In the genomic region with DNA sequence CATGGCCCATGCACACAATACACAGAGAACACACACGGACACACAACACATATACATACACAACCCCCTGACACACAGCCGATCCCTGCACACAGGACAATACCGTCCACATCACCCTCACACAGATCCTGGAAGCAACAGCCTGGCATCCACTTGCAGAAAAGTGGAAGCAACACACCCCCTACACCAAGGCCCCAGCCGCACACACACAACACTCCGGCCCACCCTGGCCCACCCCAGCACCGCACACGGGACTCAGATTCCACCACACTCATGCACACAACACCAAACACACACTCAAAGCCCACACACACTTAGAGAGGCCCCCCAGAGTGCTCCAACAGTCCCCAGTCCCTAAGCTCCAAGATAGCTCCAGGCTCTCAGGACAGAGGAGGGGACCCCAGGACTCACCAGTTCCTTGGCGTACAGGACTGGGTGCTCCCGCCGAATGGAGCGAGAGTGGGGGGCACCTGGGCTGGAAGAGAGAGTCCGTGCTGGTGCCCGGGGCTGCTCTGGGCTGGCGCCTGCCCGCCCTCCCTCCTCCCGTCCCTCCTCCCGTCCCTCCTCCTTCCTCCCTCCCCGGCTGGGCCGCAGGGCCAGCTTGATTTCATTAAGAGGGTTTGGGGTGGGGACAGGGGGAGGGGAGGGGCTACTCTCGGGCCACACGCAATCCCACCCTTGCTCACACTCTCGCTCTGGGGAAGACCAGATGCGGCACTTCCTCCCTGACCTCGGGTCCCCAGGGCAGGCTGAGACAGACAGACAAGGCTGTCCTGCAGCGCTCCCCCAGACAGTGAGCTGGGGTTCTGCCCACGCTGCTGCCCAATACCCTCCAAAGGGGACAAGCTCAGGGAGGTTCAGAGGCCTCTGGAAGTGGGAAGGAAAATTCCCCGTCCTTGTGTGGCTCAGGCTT, we compare ENCODE assay signal across 11 cellular contexts. TPM values are rescaled to one million over a fixed set of nuclear protein-coding genes. Genes with fewer than 3 reads are reported as not detected.
A peak's percentile ranks its signal among the peaks of the same experiment; 100 is the strongest.
DNase-seq lines count a peak whose midpoint lies in the region; ATAC-seq and TF ChIP-seq lines count a peak whose summit lies in the region.
"Had no signal": no experiment of that assay in that cellular context is flagged by ENCODE, and none has a peak within 500 bp of the region (broad histone marks: within the 10 kb centered on the region; RNA-seq: fewer than 3 reads in every experiment).

A gene with protein sequence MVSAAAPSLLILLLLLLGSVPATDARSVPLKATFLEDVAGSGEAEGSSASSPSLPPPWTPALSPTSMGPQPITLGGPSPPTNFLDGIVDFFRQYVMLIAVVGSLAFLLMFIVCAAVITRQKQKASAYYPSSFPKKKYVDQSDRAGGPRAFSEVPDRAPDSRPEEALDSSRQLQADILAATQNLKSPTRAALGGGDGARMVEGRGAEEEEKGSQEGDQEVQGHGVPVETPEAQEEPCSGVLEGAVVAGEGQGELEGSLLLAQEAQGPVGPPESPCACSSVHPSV (minus strand): TSS at position 526 of the 913 bp plus-strand sequence. CDS start 5,701 bp downstream, outside the sequence.

- peak within 1 kb of the TSS; percentile 29 for H3K27ac Mint-ChIP-seq in chondrocyte (ENCODE audit: unreplicated experiment)

- peak within 1 kb of the TSS; percentile 58 for H3K4me3 ChIP-seq in MG63
- no peak within 1 kb of the TSS for H3K4me3 ChIP-seq in right lobe of liver

- no peaks in the 10 kb centered on the region for H3K36me3 Mint-ChIP-seq in chondrocyte (ENCODE audit: low read depth)
- no peaks in the 10 kb centered on the region for H3K36me3 Mint-ChIP-seq in activated T-cell treated with anti-CD3 and anti-CD28 coated beads, Interleukin-2, amount 50 U/mL, for 4 hours (ENCODE audit: insufficient read depth)

- no peak within 1 kb of the TSS for H3K4me3 Mint-ChIP-seq in chondrocyte (ENCODE audit: unreplicated experiment)
- no peak within 1 kb of the TSS for H3K4me3 Mint-ChIP-seq in activated T-cell treated with anti-CD3 and anti-CD28 coated beads, Interleukin-2, amount 50 U/mL, for 4 hours

- H3K27ac ChIP-seq in right lobe of liver, result no peak within 1 kb of the TSS
- peak within 1 kb of the TSS; percentile 26 for H3K27ac ChIP-seq in substantia nigra (ENCODE audit: low read depth, low read length, poor library complexity, severe bottlenecking)

- H3K9me3 ChIP-seq in MG63 (no peaks in the 10 kb centered on the region), right lobe of liver (no peaks in the 10 kb centered on the region)

- peak; percentile 21 to 42 (median 30) for ATAC-seq in right lobe of liver
- no peak for ATAC-seq in HG02610 (IDR thresholded peaks at IDR 0.05; ENCODE audit: unreplicated experiment)
- ATAC-seq in activated T-cell treated with anti-CD3 and anti-CD28 coated beads, Interleukin-2, amount 50 U/mL, for 4 hours, result no peak
- ATAC-seq in HG02852 (IDR thresholded peaks at IDR 0.05; ENCODE audit: unreplicated experiment), result no peak

- no peak for TF ChIP-seq POLR2A in right lobe of liver (IDR thresholded peaks at IDR 0.05)

- H3K27me3 Mint-ChIP-seq in chondrocyte (ENCODE audit: low read depth), result no peaks in the 10 kb centered on the region
- no peaks in the 10 kb centered on the region for H3K27me3 Mint-ChIP-seq in activated T-cell treated with anti-CD3 and anti-CD28 coated beads, Interleukin-2, amount 50 U/mL, for 4 hours (ENCODE audit: low read depth)

- TF ChIP-seq CTCF in chondrocyte (IDR thresholded peaks at IDR 0.05) (no peak), right lobe of liver (IDR thresholded peaks at IDR 0.05) (no peak)

- H3K36me3 ChIP-seq in MG63 (peaks cover 24% of the 10 kb centered on the region), right lobe of liver (no peaks in the 10 kb centered on the region)

- DNase-seq in MG63 (peak; percentile 69), chondrocyte (ENCODE audit: low spot score) (no peak), right lobe of liver (no peak), substantia nigra (lab: John Stamatoyannopoulos, UW) (peak in 18 of 49 donors; percentile 7 to 50 (median 22)), AML-193 (lab: John Stamatoyannopoulos, UW) (no peak)
- no peak for DNase-seq in activated T-cell treated with anti-CD3 and anti-CD28 coated beads, Interleukin-2, amount 50 U/mL, for 4 hours
- DNase-seq: activated naive CD4-positive, alpha-beta T cell treated with Interleukin-2 at 50 U/mL for 16 hours; stimulated activated CD4-positive, alpha-beta T cell treated with anti-CD3 and anti-CD28 coated beads, Interleukin-15, amount 100 ng/mL, for 24 hours had no signal

- H3K27me3 ChIP-seq in MG63 (no peaks in the 10 kb centered on the region), right lobe of liver (no peaks in the 10 kb centered on the region)

- H3K4me1 ChIP-seq in right lobe of liver, result no peaks in the 10 kb centered on the region

- 38% methylated on average over 8 of the region's 27 CpGs for WGBS in right lobe of liver (ENCODE audit: insufficient coverage, low coverage, low lambda C conversion rate, missing lambda C conversion rate)

- H3K4me1 Mint-ChIP-seq in chondrocyte (ENCODE audit: low read depth), result peaks cover 16% of the 10 kb centered on the region
- H3K4me1 Mint-ChIP-seq in activated T-cell treated with anti-CD3 and anti-CD28 coated beads, Interleukin-2, amount 50 U/mL, for 4 hours (ENCODE audit: low read depth), result no peaks in the 10 kb centered on the region

- no peaks in the 10 kb centered on the region for H3K9me3 Mint-ChIP-seq in chondrocyte (ENCODE audit: low read depth)
- H3K9me3 Mint-ChIP-seq in activated T-cell treated with anti-CD3 and anti-CD28 coated beads, Interleukin-2, amount 50 U/mL, for 4 hours, result no peaks in the 10 kb centered on the region

- intact Hi-C loops in right lobe of liver (cut with DNase I), result no loop called here

RNA-seq across cellular contexts. Expression of the gene that starts here (rescaled TPM):
- total RNA-seq in MG63 (2014; rRNA removed; shearing (Covaris generic); ENCODE audit: low replicate concordance), result 24.2 and 31.2 TPM in 2 replicates
- total RNA-seq in chondrocyte (46.7 to 122 TPM (median 48.3 TPM) in 3 replicates), right lobe of liver (under 1 TPM in 4 of 6 experiments, not detected in 2; 0.09 to 0.38 (median 0.22) TPM)
- under 1 TPM in 2 of 3 donors, not detected in 1; 0.08 to 0.54 TPM for total RNA-seq in activated T-cell treated with anti-CD3 and anti-CD28 coated beads, Interleukin-2, amount 50 U/mL, for 4 hours
- total RNA-seq: SK-MEL-5 had no signal

Comparison
In these comparisons a context has a peak if more than half of its experiments do, and no peak if none do; other contexts are left out.
1. RNA of the gene that starts here (total RNA-seq): 46.7 to 122 TPM in chondrocyte and 24.2 to 31.2 TPM in MG63; 0.09 to 0.38 TPM in right lobe of liver and 0.08 to 0.54 TPM in activated T-cell treated with anti-CD3 and anti-CD28 coated beads, Interleukin-2, amount 50 U/mL, for 4 hours; every median in the first group is over 10 times any median in the second.
2. Peak in ATAC-seq in right lobe of liver; RNA of the gene not detected or under 1 TPM.